Comparison of ENCODE assay signal across 12 cellular contexts in genomic region chr14:74792249-74793039, GRCh38. TPM values are rescaled to one million over a fixed set of nuclear protein-coding genes. Genes with fewer than 3 reads are reported as not detected.
A peak's percentile ranks its signal among the peaks of the same experiment; 100 is the strongest.
DNase-seq lines count a peak whose midpoint lies in the region; ATAC-seq lines count a peak whose summit lies in the region.
"Had no signal": no experiment of that assay in that cellular context is flagged by ENCODE, and none has a peak within 500 bp of the region (broad histone marks: within the 10 kb centered on the region; RNA-seq: fewer than 3 reads in every experiment).

No MANE protein-coding gene starts in this region.

- no peak overlapping the region for H3K9ac ChIP-seq in trophoblast cell (ENCODE audit: low read length)

- no peak overlapping the region for H3K18ac ChIP-seq in trophoblast cell (ENCODE audit: low read length)

- no peak overlapping the region for H2BK12ac ChIP-seq in trophoblast cell (ENCODE audit: low read length)

- no peak overlapping the region for H3K14ac ChIP-seq in trophoblast cell (ENCODE audit: low read length)

- 51 to 58% methylated on average over 7 of the region's 7 CpGs for WGBS in aorta, 2 donors
- WGBS in trophoblast cell (ENCODE audit: extremely low coverage, insufficient coverage, insufficient read length) = no CpG with 5 or more reads among the region's 7 CpGs

- H4K12ac ChIP-seq in trophoblast cell (ENCODE audit: low read depth, low read length) = no peak overlapping the region

- DNase-seq in activated T-cell treated with anti-CD3 and anti-CD28 coated beads, Interleukin-2, amount 50 U/mL, for 24 hours = no peak
- no peak for DNase-seq in activated T-cell treated with anti-CD3 and anti-CD28 coated beads for 4 hours
- DNase-seq in T-helper 17 cell = no peak
- peak; percentile 26 for DNase-seq in fibroblast of gingiva (ENCODE audit: low read depth)
- DNase-seq in pulmonary artery endothelial cell (ENCODE audit: low read depth, low spot score) = peak; percentile 61
- DNase-seq in aorta = no peak
- DNase-seq in inferior parietal cortex (ENCODE audit: extremely low spot score) = no peak
- no peak for DNase-seq in trophoblast cell
- DNase-seq: mucosa of descending colon; NCI-H1694 treated with DMSO at 0.1 percent for 48 hours; stimulated activated CD4-positive, alpha-beta T cell treated with anti-CD3 and anti-CD28 coated beads, Interleukin-4, amount 100 ng/mL, for 24 hours; uterus had no signal

- peaks cover 0 to 2% of the 10 kb centered on the region in 2 donors for H3K4me1 ChIP-seq in aorta (ENCODE audit: control insufficient read depth in 1 of 2, insufficient read depth in 2 of 2, low read length in 2 of 2)
- no peaks in the 10 kb centered on the region for H3K4me1 ChIP-seq in trophoblast cell (ENCODE audit: control insufficient read depth in 1 of 2, insufficient read depth in 2 of 2, low read length in 2 of 2)
- H3K4me1 ChIP-seq: uterus had no signal

- H3K27ac Mint-ChIP-seq in activated T-cell treated with anti-CD3 and anti-CD28 coated beads, Interleukin-2, amount 50 U/mL, for 24 hours = peak overlapping the region; percentile 88
- peak overlapping the region; percentile 81 for H3K27ac Mint-ChIP-seq in T-helper 17 cell

- no peaks in the 10 kb centered on the region for H3K79me2 ChIP-seq in trophoblast cell (ENCODE audit: control insufficient read depth, insufficient read depth, low read length, poor library complexity)

- H3K36me3 ChIP-seq in aorta (ENCODE audit: control insufficient read depth in 1 of 2, insufficient read depth in 2 of 2, low read length in 1 of 2) (peaks cover 0 to 2% of the 10 kb centered on the region in 2 donors), trophoblast cell (ENCODE audit: control insufficient read depth in 1 of 2, insufficient read depth in 2 of 2, low read length in 2 of 2) (peaks cover 4 to 6% of the 10 kb centered on the region in 2 experiments)
- H3K36me3 ChIP-seq: uterus had no signal

- no peak overlapping the region for H3K4ac ChIP-seq in trophoblast cell (ENCODE audit: low read depth, low read length)

- H2BK120ac ChIP-seq in trophoblast cell (ENCODE audit: insufficient read depth, low read length, poor library complexity) = no peak overlapping the region

- no peak overlapping the region for H3K4me2 ChIP-seq in trophoblast cell (ENCODE audit: low read length)

- H3K4me3 ChIP-seq in aorta (ENCODE audit: low read length in 2 of 2) = no peak overlapping the region
- no peak overlapping the region for H3K4me3 ChIP-seq in trophoblast cell (ENCODE audit: low read depth, low read length)
- H3K4me3 ChIP-seq: mucosa of descending colon, uterus had no signal

- H3K4me3 Mint-ChIP-seq in activated T-cell treated with anti-CD3 and anti-CD28 coated beads, Interleukin-2, amount 50 U/mL, for 24 hours = peak overlapping the region; percentile 47
- H3K4me3 Mint-ChIP-seq in T-helper 17 cell = peak overlapping the region; percentile 79

- no peak overlapping the region for H4K8ac ChIP-seq in trophoblast cell (ENCODE audit: low read depth, low read length)

- H3K27ac ChIP-seq in aorta (ENCODE audit: low read depth in 1 of 2, low read length in 2 of 2) (no peak overlapping the region), trophoblast cell (ENCODE audit: low read depth, low read length) (no peak overlapping the region)

- H3K27me3 Mint-ChIP-seq in activated T-cell treated with anti-CD3 and anti-CD28 coated beads, Interleukin-2, amount 50 U/mL, for 24 hours = no peaks in the 10 kb centered on the region
- H3K27me3 Mint-ChIP-seq in T-helper 17 cell = no peaks in the 10 kb centered on the region

- H3K36me3 Mint-ChIP-seq in activated T-cell treated with anti-CD3 and anti-CD28 coated beads, Interleukin-2, amount 50 U/mL, for 24 hours (ENCODE audit: low read depth) = peaks cover 70% of the 10 kb centered on the region
- peaks cover 8% of the 10 kb centered on the region for H3K36me3 Mint-ChIP-seq in T-helper 17 cell (ENCODE audit: low read depth)

- H3K79me1 ChIP-seq in trophoblast cell (ENCODE audit: low read length) = no peaks in the 10 kb centered on the region

- no peak overlapping the region for H2AFZ ChIP-seq in trophoblast cell (ENCODE audit: insufficient read depth, low read length, poor library complexity)

- intact Hi-C loops in aorta (cut with DNase I) = loop anchor here (5.0 to 10.0 kb wide), 3 partner anchors 185 to 428 kb away; partner anchors contain the start of genes ISCA2 (in 1 of the 2) and NPC2 (in 1 of the 2)

- no peaks in the 10 kb centered on the region for H3K9me3 Mint-ChIP-seq in activated T-cell treated with anti-CD3 and anti-CD28 coated beads, Interleukin-2, amount 50 U/mL, for 24 hours

- H3K27me3 ChIP-seq in aorta (ENCODE audit: control insufficient read depth in 1 of 2, insufficient read depth in 2 of 2, low read length in 1 of 2) (no peaks in the 10 kb centered on the region), trophoblast cell (ENCODE audit: insufficient read depth, low read length) (no peaks in the 10 kb centered on the region)
- H3K27me3 ChIP-seq: uterus had no signal

- H3K4me1 Mint-ChIP-seq in activated T-cell treated with anti-CD3 and anti-CD28 coated beads, Interleukin-2, amount 50 U/mL, for 24 hours (ENCODE audit: low read depth) = peaks cover 46% of the 10 kb centered on the region
- H3K4me1 Mint-ChIP-seq in T-helper 17 cell = peaks cover 41% of the 10 kb centered on the region

- no peaks in the 10 kb centered on the region for H3K9me3 ChIP-seq in T-helper 17 cell (ENCODE audit: control insufficient read depth, low read length, poor library complexity, severe bottlenecking)
- H3K9me3 ChIP-seq in aorta (ENCODE audit: control insufficient read depth, low read length) = no peaks in the 10 kb centered on the region
- H3K9me3 ChIP-seq in trophoblast cell (ENCODE audit: insufficient read depth, low read depth, low read length) = no peaks in the 10 kb centered on the region
- H3K9me3 ChIP-seq: mucosa of descending colon, uterus had no signal

- ATAC-seq in T-helper 17 cell (peak; percentile 75), aorta (ENCODE audit: low FRiP score) (no peak)
- ATAC-seq: mucosa of descending colon had no signal

- H3K23ac ChIP-seq in trophoblast cell (ENCODE audit: low read length) = no peak overlapping the region

- H2AK5ac ChIP-seq in trophoblast cell (ENCODE audit: low read length) = no peak overlapping the region

- H4K91ac ChIP-seq in trophoblast cell (ENCODE audit: low read depth, low read length) = no peak overlapping the region

- H2BK5ac ChIP-seq in trophoblast cell (ENCODE audit: low read depth, low read length, poor library complexity) = no peak overlapping the region

RNA-seq across cellular contexts. Expression of gene YLPM1, which starts 29.3 kb away (rescaled TPM):
- 10 to 100 TPM; 90.2 to 90.9 TPM for total RNA-seq in T-helper 17 cell
- total RNA-seq in pulmonary artery endothelial cell = 22.5 and 28.7 TPM in 2 replicates
- total RNA-seq in aorta = 10 to 100 TPM; 58.4 to 79.9 TPM
- polyA plus RNA-seq in aorta = 10 to 100 TPM; 11.8 to 20.0 TPM
- 26.2 and 27.4 TPM in 2 replicates for polyA plus RNA-seq in trophoblast cell (2013)

Comparison
In these comparisons a context has a peak if more than half of its experiments do, and no peak if none do; other contexts are left out.
1. DNase-seq: peak in fibroblast of gingiva (single experiment) and pulmonary artery endothelial cell (single experiment); none in activated T-cell treated with anti-CD3 and anti-CD28 coated beads, Interleukin-2, amount 50 U/mL, for 24 hours (single experiment), activated T-cell treated with anti-CD3 and anti-CD28 coated beads for 4 hours (single experiment), T-helper 17 cell (0 of 3), aorta (0 of 2), inferior parietal cortex (single experiment) and trophoblast cell (0 of 2).